In the genomic region with DNA sequence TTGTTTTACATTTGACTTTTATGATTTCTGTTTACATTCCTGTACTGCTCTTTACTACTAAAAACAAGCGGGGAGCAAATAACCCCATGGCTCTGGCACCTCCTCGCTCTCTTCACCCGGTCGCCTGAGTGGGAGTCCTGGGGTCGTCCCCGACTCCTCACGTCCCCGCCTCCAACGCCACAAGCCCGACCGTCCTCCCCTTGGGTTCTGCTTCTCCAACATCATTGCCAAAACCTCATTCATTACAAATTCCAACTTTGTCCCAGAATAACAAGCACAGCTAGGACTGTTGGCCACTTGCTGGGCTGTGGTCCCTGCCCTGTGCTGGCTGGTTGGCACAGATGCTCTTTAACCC, we compare ENCODE assay signal across 26 cellular contexts. TPM values are rescaled to one million over a fixed set of nuclear protein-coding genes. Genes with fewer than 3 reads are reported as not detected.
DNase-seq lines count a peak whose midpoint lies in the region; ATAC-seq and TF ChIP-seq lines count a peak whose summit lies in the region.
"Had no signal": no experiment of that assay in that cellular context is flagged by ENCODE, and none has a peak within 500 bp of the region (broad histone marks: within the 10 kb centered on the region; RNA-seq: fewer than 3 reads in every experiment).

No MANE protein-coding gene starts in this region.

- H3K9me3 Mint-ChIP-seq in osteocyte (ENCODE audit: unreplicated experiment) = no peaks in the 10 kb centered on the region
- H3K9me3 Mint-ChIP-seq in activated CD8-positive, alpha-beta T cell treated with anti-CD3 and anti-CD28 coated beads for 36 hours = no peaks in the 10 kb centered on the region
- H3K9me3 Mint-ChIP-seq: natural killer cell treated with Interleukin-12 subunit alpha and Interleukin-12 subunit beta and Interleukin-15 and Interleukin-18, amount 100 ng/mL, for 72 hours; T-helper 2 cell treated with Interferon-gamma antibody and Interleukin-4, amounts not matched to agents 5 μg/mL and 100 μg/mL, for 36 hours had no signal

- no peak overlapping the region for H3K4me3 Mint-ChIP-seq in osteocyte (ENCODE audit: unreplicated experiment)
- no peak overlapping the region for H3K4me3 Mint-ChIP-seq in activated CD8-positive, alpha-beta T cell treated with anti-CD3 and anti-CD28 coated beads for 36 hours
- H3K4me3 Mint-ChIP-seq: natural killer cell treated with Interleukin-12 subunit alpha and Interleukin-12 subunit beta and Interleukin-15 and Interleukin-18, amount 100 ng/mL, for 72 hours; T-helper 2 cell treated with Interferon-gamma antibody and Interleukin-4, amounts not matched to agents 5 μg/mL and 100 μg/mL, for 36 hours had no signal

- no peak overlapping the region for H3K27ac Mint-ChIP-seq in osteocyte (ENCODE audit: unreplicated experiment)
- H3K27ac Mint-ChIP-seq in activated CD8-positive, alpha-beta T cell treated with anti-CD3 and anti-CD28 coated beads for 36 hours = no peak overlapping the region
- H3K27ac Mint-ChIP-seq: natural killer cell treated with Interleukin-12 subunit alpha and Interleukin-12 subunit beta and Interleukin-15 and Interleukin-18, amount 100 ng/mL, for 72 hours; T-helper 2 cell treated with Interferon-gamma antibody and Interleukin-4, amounts not matched to agents 5 μg/mL and 100 μg/mL, for 36 hours had no signal

- peaks cover 6% of the 10 kb centered on the region for H3K27me3 Mint-ChIP-seq in osteocyte (ENCODE audit: unreplicated experiment)
- H3K27me3 Mint-ChIP-seq in activated CD8-positive, alpha-beta T cell treated with anti-CD3 and anti-CD28 coated beads for 36 hours = peaks cover 11% of the 10 kb centered on the region

- H3K36me3 Mint-ChIP-seq in osteocyte (ENCODE audit: unreplicated experiment) = no peaks in the 10 kb centered on the region
- no peaks in the 10 kb centered on the region for H3K36me3 Mint-ChIP-seq in activated CD8-positive, alpha-beta T cell treated with anti-CD3 and anti-CD28 coated beads for 36 hours (ENCODE audit: low read depth)
- H3K36me3 Mint-ChIP-seq: natural killer cell treated with Interleukin-12 subunit alpha and Interleukin-12 subunit beta and Interleukin-15 and Interleukin-18, amount 100 ng/mL, for 72 hours had no signal

- POLR2A ChIA-PET in activated CD8-positive, alpha-beta T cell treated with anti-CD3 and anti-CD28 coated beads for 36 hours (lab: Charles Lee) = no interaction called here

- peaks cover 5% of the 10 kb centered on the region for H3K4me1 Mint-ChIP-seq in osteocyte (ENCODE audit: unreplicated experiment)
- no peaks in the 10 kb centered on the region for H3K4me1 Mint-ChIP-seq in activated CD8-positive, alpha-beta T cell treated with anti-CD3 and anti-CD28 coated beads for 36 hours (ENCODE audit: low read depth)

- CTCF ChIA-PET in activated CD8-positive, alpha-beta T cell treated with anti-CD3 and anti-CD28 coated beads for 36 hours (lab: Charles Lee) = interaction anchor here (1.4 to 1.7 kb wide), 4 partner anchors 8 to 38 kb away, joined by 3 to 6 read pairs (median 4); no protein-coding TSS in a partner anchor

- TF ChIP-seq CTCF in osteocyte (IDR thresholded peaks at IDR 0.05) = no peak
- no peak for TF ChIP-seq CTCF in activated CD8-positive, alpha-beta T cell treated with anti-CD3 and anti-CD28 coated beads for 36 hours (IDR thresholded peaks at IDR 0.05)

- ATAC-seq in left cardiac atrium = no peak
- no peak for ATAC-seq in activated CD8-positive, alpha-beta T cell treated with anti-CD3 and anti-CD28 coated beads for 36 hours
- no peak for ATAC-seq in HG02571 (IDR thresholded peaks at IDR 0.05; ENCODE audit: unreplicated experiment)
- ATAC-seq: body of pancreas; gastroesophageal sphincter; natural killer cell treated with Interleukin-12 subunit alpha and Interleukin-12 subunit beta and Interleukin-15 and Interleukin-18, amount 100 ng/mL, for 72 hours; Panc1 had no signal

- DNase-seq in cardiac septum (ENCODE audit: low spot score) (peak; percentile 71), left cardiac atrium (no peak), ecto neural progenitor cell (ENCODE audit: low spot score) (peak; percentile 22), osteocyte (ENCODE audit: extremely low spot score, unreplicated experiment) (peak; percentile 77), dermis blood vessel endothelial cell (no peak)
- DNase-seq in activated CD8-positive, alpha-beta T cell treated with anti-CD3 and anti-CD28 coated beads for 36 hours = no peak
- DNase-seq: activated CD4-positive, alpha-beta T cell treated with anti-CD3 and anti-CD28 coated beads for 4 hours; activated naive CD4-positive, alpha-beta T cell treated with Interleukin-2 at 50 U/mL for 16 hours; BE2C; cerebellar nuclear complex; COR-L47; hippocampal formation; mammary epithelial cell; NCI-H1417; NCI-H2029 treated with DMSO at 0.1 percent for 48 hours; NCI-H226; NCI-H69; SIG-M5; small intestine; stimulated activated naive CD4-positive, alpha-beta T cell treated with Interleukin-2 at 50 U/mL for 16 hours had no signal

- intact Hi-C loops in cardiac septum (cut with DNase I) = loop anchor here (5.0 kb wide), 1 partner anchor 388 kb away; no protein-coding TSS in a partner anchor
- intact Hi-C loops in left cardiac atrium (cut with DNase I) = loop anchor here (5.0 to 10.0 kb wide), 2 partner anchors 273 to 390 kb away; no protein-coding TSS in a partner anchor
- intact Hi-C loops in activated CD8-positive, alpha-beta T cell treated with anti-CD3 and anti-CD28 coated beads for 36 hours (cut with micrococcal nuclease) = loop anchor here (10.0 kb wide), 1 partner anchor 250 kb away; no protein-coding TSS in a partner anchor

RNA-seq across cellular contexts. Expression of a gene that starts 35.1 kb away (rescaled TPM):
- total RNA-seq in cardiac septum (43.2 TPM), left cardiac atrium (10 to 100 TPM; 47.3 to 50.9 TPM), osteocyte (44.0 and 51.9 TPM in 2 replicates), dermis blood vessel endothelial cell (32.2 and 36.9 TPM in 2 replicates)
- total RNA-seq in activated CD8-positive, alpha-beta T cell treated with anti-CD3 and anti-CD28 coated beads for 36 hours = 10 to 100 TPM; 80.1 to 87.2 TPM

RNA-seq across cellular contexts. Expression of a gene that starts 36.6 kb away (rescaled TPM):
- 78.6 TPM for total RNA-seq in cardiac septum
- total RNA-seq in left cardiac atrium = 10 to 100 TPM; 84.2 to 86.1 TPM
- total RNA-seq in osteocyte = 31.7 and 35.1 TPM in 2 replicates
- 10 to 100 TPM; 32.2 to 39.1 TPM for total RNA-seq in activated CD8-positive, alpha-beta T cell treated with anti-CD3 and anti-CD28 coated beads for 36 hours
- 39.6 and 48.5 TPM in 2 replicates for total RNA-seq in dermis blood vessel endothelial cell

Comparison
In these comparisons a context has a peak if more than half of its experiments do, and no peak if none do; other contexts are left out.
1. DNase-seq: peak in cardiac septum (single experiment), ecto neural progenitor cell (single experiment) and osteocyte (single experiment); none in left cardiac atrium (single experiment), activated CD8-positive, alpha-beta T cell treated with anti-CD3 and anti-CD28 coated beads for 36 hours (single experiment) and dermis blood vessel endothelial cell (single experiment).